ENCODE assay signal across 24 cellular contexts in the genomic region with DNA sequence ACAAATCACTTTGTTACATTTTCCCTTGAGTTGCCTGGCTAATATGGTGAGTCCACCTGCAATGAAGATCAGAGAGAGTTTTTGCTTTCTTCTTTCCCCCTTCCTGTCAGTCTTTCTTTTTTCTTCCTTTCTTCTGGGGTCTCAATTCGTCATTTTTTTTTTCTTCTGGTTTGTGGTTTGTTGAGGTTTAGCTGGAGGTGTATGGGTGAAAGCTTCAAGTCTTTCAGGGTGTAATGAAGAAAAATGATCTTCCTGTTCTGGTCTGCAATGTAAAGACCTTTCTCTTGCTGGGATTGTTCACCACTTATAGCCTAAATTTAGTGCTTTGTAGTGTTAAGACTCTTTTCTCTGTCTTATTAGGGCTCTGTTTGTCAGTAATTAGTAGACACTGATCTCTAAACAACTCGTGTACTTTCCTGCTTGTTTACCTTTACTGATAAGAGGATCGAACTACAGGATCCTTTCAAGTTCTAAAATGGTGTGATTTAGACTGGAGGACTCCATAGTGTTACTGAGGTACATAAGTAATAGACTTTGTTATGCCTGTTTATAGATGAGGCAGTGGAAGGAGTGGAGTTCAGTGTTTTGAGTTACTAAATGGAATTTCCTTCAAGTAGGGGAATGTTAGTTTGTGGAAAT.
"Had no signal": no experiment of that assay in that cellular context is flagged by ENCODE, and none has a peak within 500 bp of the region (broad histone marks: within the 10 kb centered on the region; RNA-seq: fewer than 3 reads in every experiment).

No MANE protein-coding gene starts in this region.

- DNase-seq: effector memory CD8-positive, alpha-beta T cell; erythroblast; foreskin keratinocyte; kidney; left cardiac atrium; left ventricle myocardium superior; mesenchymal stem cell; naive B cell; nephron progenitor cell; psoas muscle; retina; spleen; stimulated activated CD4-positive, alpha-beta T cell treated with anti-CD3 and anti-CD28 coated beads, Interleukin-15, amount 100 ng/mL, for 24 hours; stimulated activated CD4-positive, alpha-beta T cell treated with anti-CD3 and anti-CD28 coated beads, Interleukin-1b, Interleukin-23, amount 100 ng/mL, for 48 hours; stimulated activated CD4-positive, alpha-beta T cell treated with anti-CD3 and anti-CD28 coated beads, Interleukin-4, amount 100 ng/mL, for 24 hours; tibial artery; upper lobe of left lung had no signal

- H3K27ac ChIP-seq: foreskin keratinocyte, neutrophil, psoas muscle, spleen, tibial artery, upper lobe of left lung, vagina had no signal

- H3K4me1 Mint-ChIP-seq: naive B cell; stimulated activated memory B cell treated with anti-CD40 and anti-IgM and Interleukin-4, amounts not matched to agents 10 μg/mL and 1 μg/mL and 100 μg/mL, for 72 hours had no signal

- H3K4me3 ChIP-seq: lung, psoas muscle, spleen, tibial artery, upper lobe of left lung, vagina had no signal

- H3K27me3 Mint-ChIP-seq: dendritic cell treated with granulocyte-macrophage colony-stimulating factor and Interleukin-4, amounts not matched to agents 40 ng/mL and 50 ng/mL, for 4 days; effector memory CD8-positive, alpha-beta T cell; naive B cell; stimulated activated memory B cell treated with anti-CD40 and anti-IgM and Interleukin-4, amounts not matched to agents 10 μg/mL and 1 μg/mL and 100 μg/mL, for 72 hours; stimulated activated naive CD8-positive, alpha-beta T cell treated with anti-CD3 and anti-CD28 coated beads, Interleukin-15, Interleukin-2, amounts not matched to agents 100 ng/mL and 50 ng/mL, for 24 hours had no signal

- H3K36me3 Mint-ChIP-seq: naive B cell; stimulated activated memory B cell treated with anti-CD40 and anti-IgM and Interleukin-4, amounts not matched to agents 10 μg/mL and 1 μg/mL and 100 μg/mL, for 72 hours had no signal

- H3K9me3 Mint-ChIP-seq: dendritic cell treated with granulocyte-macrophage colony-stimulating factor and Interleukin-4, amounts not matched to agents 40 ng/mL and 50 ng/mL, for 4 days; effector memory CD8-positive, alpha-beta T cell; naive B cell; nephron progenitor cell; stimulated activated memory B cell treated with anti-CD40 and anti-IgM and Interleukin-4, amounts not matched to agents 10 μg/mL and 1 μg/mL and 100 μg/mL, for 72 hours; stimulated activated naive CD8-positive, alpha-beta T cell treated with anti-CD3 and anti-CD28 coated beads, Interleukin-15, Interleukin-2, amounts not matched to agents 100 ng/mL and 50 ng/mL, for 24 hours had no signal

- H3K9me3 ChIP-seq: neutrophil, psoas muscle, spleen, tibial artery, upper lobe of left lung, vagina had no signal

- ATAC-seq: effector memory CD8-positive, alpha-beta T cell; foreskin keratinocyte; left cardiac atrium; left ventricle myocardium superior; psoas muscle; sciatic nerve; stimulated activated memory B cell treated with anti-CD40 and anti-IgM and Interleukin-4, amounts not matched to agents 10 μg/mL and 1 μg/mL and 100 μg/mL, for 72 hours had no signal

- H3K36me3 ChIP-seq: neutrophil, spleen, tibial artery, upper lobe of left lung, vagina had no signal

- H3K4me1 ChIP-seq: foreskin keratinocyte, psoas muscle, upper lobe of left lung, vagina had no signal

- H3K27ac Mint-ChIP-seq: dendritic cell treated with granulocyte-macrophage colony-stimulating factor and Interleukin-4, amounts not matched to agents 40 ng/mL and 50 ng/mL, for 4 days; effector memory CD8-positive, alpha-beta T cell; naive B cell; nephron progenitor cell; stimulated activated memory B cell treated with anti-CD40 and anti-IgM and Interleukin-4, amounts not matched to agents 10 μg/mL and 1 μg/mL and 100 μg/mL, for 72 hours; stimulated activated naive CD8-positive, alpha-beta T cell treated with anti-CD3 and anti-CD28 coated beads, Interleukin-15, Interleukin-2, amounts not matched to agents 100 ng/mL and 50 ng/mL, for 24 hours had no signal

- FAIRE-seq: kidney had no signal

- H3K27me3 ChIP-seq: foreskin keratinocyte, neutrophil, spleen, tibial artery, upper lobe of left lung, vagina had no signal

- H3K4me3 Mint-ChIP-seq: dendritic cell treated with granulocyte-macrophage colony-stimulating factor and Interleukin-4, amounts not matched to agents 40 ng/mL and 50 ng/mL, for 4 days; effector memory CD8-positive, alpha-beta T cell; naive B cell; nephron progenitor cell; stimulated activated memory B cell treated with anti-CD40 and anti-IgM and Interleukin-4, amounts not matched to agents 10 μg/mL and 1 μg/mL and 100 μg/mL, for 72 hours; stimulated activated naive CD8-positive, alpha-beta T cell treated with anti-CD3 and anti-CD28 coated beads, Interleukin-15, Interleukin-2, amounts not matched to agents 100 ng/mL and 50 ng/mL, for 24 hours had no signal
